Comparison of ENCODE assay signal across 1 cellular context in genomic region chr6:4274382-4275082, GRCh38.
A peak's percentile ranks its signal among the peaks of the same experiment; 100 is the strongest.
TF ChIP-seq lines count a peak whose summit lies in the region.

No MANE protein-coding gene starts in this region.

TF ChIP-seq in K562, 482 proteins besides CTCF, POLR2A, EP300 and RAD21 (continued from another document and continues in another):
- TF ChIP-seq CCNT2 (IDR thresholded peaks at IDR 0.05; ENCODE audit: borderline replicate concordance, extremely low read depth, insufficient read length, low read depth, low read length), result no peak
- TF ChIP-seq FOSL1 (tag; conservative IDR thresholded peaks at IDR 0.05), result peak; percentile 86
- TF ChIP-seq MEIS2 (IDR thresholded peaks at IDR 0.05; ENCODE audit: partially characterized antibody), result peak; percentile 42
- no peak for TF ChIP-seq WHSC1 (IDR thresholded peaks at IDR 0.05; ENCODE audit: low read length)
- no peak for TF ChIP-seq DIDO1 (tag; IDR thresholded peaks at IDR 0.05; ENCODE audit: low read depth)
- TF ChIP-seq NELFE (IDR thresholded peaks at IDR 0.05; ENCODE audit: insufficient read depth, insufficient read length), result no peak
- no peak for TF ChIP-seq CHD7 (IDR thresholded peaks at IDR 0.05; ENCODE audit: low read depth, low read length)
- no peak for TF ChIP-seq FOXA3 (CRISPR knock-in tag; conservative IDR thresholded peaks at IDR 0.05 in 1 of 2, IDR thresholded peaks at IDR 0.05 in 1 of 2)
- peak; percentile 83 for TF ChIP-seq SMARCA4 (IDR thresholded peaks at IDR 0.05)
- no peak for TF ChIP-seq ZFP30 (CRISPR knock-in tag; IDR thresholded peaks at IDR 0.05; ENCODE audit: borderline replicate concordance)
- no peak for TF ChIP-seq ZNF780A (CRISPR knock-in tag; IDR thresholded peaks at IDR 0.05)
- TF ChIP-seq KLF13 (tag; IDR thresholded peaks at IDR 0.05; ENCODE audit: borderline replicate concordance, low read depth), result no peak
- TF ChIP-seq BHLHE40 (IDR thresholded peaks at IDR 0.05; ENCODE audit: low read length), result 0 out of 2 replicates have a peak, but pooled peaks have one; percentile 4
- TF ChIP-seq MAFK (IDR thresholded peaks at IDR 0.05; ENCODE audit: low read length), result peak; percentile 37; the same call in 1 of the 2 replicates
- TF ChIP-seq JUND (IDR thresholded peaks at IDR 0.05; ENCODE audit: borderline replicate concordance, low read depth, low read length), result peak; percentile 73; the same call in 1 of the 2 replicates
- peak; percentile 21; the same call in 1 of the 3 replicates for TF ChIP-seq JUND (tag; IDR thresholded peaks at IDR 0.05; ENCODE audit: borderline replicate concordance, low read depth, low read length)
- peak; percentile 86 for TF ChIP-seq CBFA2T2 (conservative IDR thresholded peaks at IDR 0.05)
- no peak for TF ChIP-seq ZKSCAN1 (IDR thresholded peaks at IDR 0.05; ENCODE audit: low read depth, low read length)
- peak; percentile 93 for TF ChIP-seq TEAD4 (IDR thresholded peaks at IDR 0.05; ENCODE audit: low read length)
- TF ChIP-seq TEAD4 (CRISPR knock-in tag; IDR thresholded peaks at IDR 0.05; ENCODE audit: borderline replicate concordance), result no peak
- no peak for TF ChIP-seq TSC22D4 (tag; IDR thresholded peaks at IDR 0.05)
- TF ChIP-seq ZNF354B (CRISPR knock-in tag; IDR thresholded peaks at IDR 0.05), result no peak
- no peak for TF ChIP-seq ZNF232 (CRISPR knock-in tag; IDR thresholded peaks at IDR 0.05)
- TF ChIP-seq ZNF140 (CRISPR knock-in tag; IDR thresholded peaks at IDR 0.05), result no peak
- TF ChIP-seq CREM (IDR thresholded peaks at IDR 0.05; ENCODE audit: low read depth), result peak; percentile 18; the same call in 1 of the 2 replicates
- no peak for TF ChIP-seq ZNF592 (IDR thresholded peaks at IDR 0.05)
- TF ChIP-seq ZFP1 (CRISPR knock-in tag; IDR thresholded peaks at IDR 0.05), result no peak
- no peak for TF ChIP-seq CLOCK (CRISPR knock-in tag; IDR thresholded peaks at IDR 0.05; ENCODE audit: borderline replicate concordance)
- TF ChIP-seq CC2D1A (IDR thresholded peaks at IDR 0.05), result no peak
- peak; percentile 27; the same call in 1 of the 2 replicates for TF ChIP-seq GATA2 (CRISPR knock-in tag; IDR thresholded peaks at IDR 0.05)
- TF ChIP-seq CHCHD3 (CRISPR knock-in tag; IDR thresholded peaks at IDR 0.05), result no peak
- TF ChIP-seq E2F5 (CRISPR knock-in tag; IDR thresholded peaks at IDR 0.05), result no peak
- TF ChIP-seq STAT5A (IDR thresholded peaks at IDR 0.05; ENCODE audit: borderline replicate concordance, low read length), result peak; percentile 44; the same call in 1 of the 2 replicates
- peak; percentile 18; the same call in 1 of the 2 replicates for TF ChIP-seq C11orf30 (IDR thresholded peaks at IDR 0.05; ENCODE audit: low read depth)
- no peak for TF ChIP-seq HDAC8 (tag; IDR thresholded peaks at IDR 0.05)
- TF ChIP-seq GATAD2A (IDR thresholded peaks at IDR 0.05), result no peak
- TF ChIP-seq BRD4 (IDR thresholded peaks at IDR 0.05), result no peak
- peak; percentile 75 for TF ChIP-seq PML (IDR thresholded peaks at IDR 0.05; ENCODE audit: low read length)
- no peak for TF ChIP-seq ZNF77 (CRISPR knock-in tag; IDR thresholded peaks at IDR 0.05)
- no peak for TF ChIP-seq CREBBP (IDR thresholded peaks at IDR 0.05; ENCODE audit: low read depth, low read length)
- no peak for TF ChIP-seq TFE3 (CRISPR knock-in tag; IDR thresholded peaks at IDR 0.05)
- TF ChIP-seq MBD1 (CRISPR knock-in tag; IDR thresholded peaks at IDR 0.05), result no peak
- no peak for TF ChIP-seq OTX1 (CRISPR knock-in tag; IDR thresholded peaks at IDR 0.05)
- no peak for TF ChIP-seq HEY1 (CRISPR knock-in tag; IDR thresholded peaks at IDR 0.05; ENCODE audit: borderline replicate concordance)
